In the genomic region with DNA sequence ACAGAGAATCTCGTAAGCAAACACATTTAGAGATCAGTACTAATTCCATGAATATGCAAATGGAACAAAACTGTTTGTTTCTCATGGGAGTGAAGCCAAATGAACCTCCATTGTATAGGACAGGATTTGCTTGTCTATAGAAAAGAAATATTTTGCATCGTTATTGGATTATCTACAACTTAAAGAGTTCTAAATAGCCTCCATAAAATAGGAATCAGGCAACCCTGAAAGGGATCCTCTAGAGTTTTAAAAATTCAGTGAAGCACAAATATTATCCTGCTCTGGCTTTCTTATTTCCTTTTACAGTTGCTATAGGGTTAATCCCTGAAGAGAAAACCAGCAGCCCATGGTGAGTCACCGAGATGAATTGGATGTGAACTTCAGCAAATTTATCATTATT, we compare ENCODE assay signal across 16 cellular contexts.
"Had no signal": no experiment of that assay in that cellular context is flagged by ENCODE, and none has a peak within 500 bp of the region (broad histone marks: within the 10 kb centered on the region; RNA-seq: fewer than 3 reads in every experiment).

No MANE protein-coding gene starts in this region.

- H3K9me3 ChIP-seq: neutrophil, right atrium auricular region had no signal

- H3K4me3 Mint-ChIP-seq: endodermal cell; naive thymus-derived CD4-positive, alpha-beta T cell; nephron progenitor cell had no signal

- H3K4me3 ChIP-seq: coronary artery, heart left ventricle, right atrium auricular region had no signal

- H3K4me1 Mint-ChIP-seq: endodermal cell; naive thymus-derived CD4-positive, alpha-beta T cell; nephron progenitor cell had no signal

- H3K4me1 ChIP-seq: heart left ventricle, right atrium auricular region had no signal

- ATAC-seq: heart left ventricle; naive thymus-derived CD4-positive, alpha-beta T cell had no signal

- H3K9me3 Mint-ChIP-seq: endodermal cell, nephron progenitor cell had no signal

- H3K27ac ChIP-seq: coronary artery, heart left ventricle, neutrophil, right atrium auricular region had no signal

- H3K27me3 ChIP-seq: heart left ventricle, neutrophil, right atrium auricular region had no signal

- H3K36me3 ChIP-seq: heart left ventricle, neutrophil, right atrium auricular region had no signal

- H3K27me3 Mint-ChIP-seq: naive thymus-derived CD4-positive, alpha-beta T cell had no signal

- DNase-seq: effector CD4-positive, alpha-beta T cell; endodermal cell; erythroblast; foreskin melanocyte; heart left ventricle; hippocampal formation; kidney glomerular epithelial cell; naive thymus-derived CD4-positive, alpha-beta T cell; nephron progenitor cell; small intestine; stimulated activated CD4-positive, alpha-beta T cell treated with anti-CD3 and anti-CD28 coated beads, Interleukin-2, amount 100 ng/mL, for 48 hours; stimulated activated naive CD4-positive, alpha-beta T cell treated with Interleukin-2 at 50 U/mL for 16 hours; trophoblast cell had no signal

- H3K36me3 Mint-ChIP-seq: naive thymus-derived CD4-positive, alpha-beta T cell had no signal

- H3K27ac Mint-ChIP-seq: endodermal cell; naive thymus-derived CD4-positive, alpha-beta T cell had no signal
